Comparison of ENCODE assay signal across 1 cellular context in the genomic region with DNA sequence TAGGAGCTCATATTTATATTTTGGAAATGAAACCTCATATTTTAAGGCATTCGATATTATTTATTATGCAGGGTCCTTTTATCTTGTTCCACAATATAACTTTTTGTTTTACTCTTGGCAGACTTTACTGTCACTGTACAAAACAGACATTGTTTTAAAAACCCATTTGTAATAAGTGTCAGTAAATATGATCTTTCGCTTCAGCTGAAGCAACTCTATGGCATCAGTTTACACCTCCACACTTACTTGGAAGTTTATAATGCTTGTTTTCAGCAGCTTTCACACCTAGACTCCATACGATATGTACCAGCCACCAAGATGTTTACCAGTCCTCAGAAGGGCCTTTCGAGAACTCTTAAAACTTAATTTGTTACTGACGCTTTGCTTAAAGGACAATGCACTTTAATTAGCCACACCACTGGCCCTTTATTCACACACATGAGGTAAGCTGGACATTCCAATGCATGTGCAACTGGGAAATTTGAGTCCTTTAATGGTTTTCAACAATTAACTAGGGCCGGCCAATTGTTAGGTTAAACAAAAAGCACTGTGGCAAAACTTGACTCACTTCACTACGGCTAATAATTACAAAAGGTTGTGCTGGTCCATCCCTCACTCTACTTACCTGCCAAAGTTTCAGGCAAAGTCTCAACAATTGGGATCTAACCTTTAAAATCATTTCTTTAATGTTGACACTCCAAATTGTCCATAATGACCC.
TF ChIP-seq lines count a peak whose summit lies in the region.

No MANE protein-coding gene starts in this region.

TF ChIP-seq in GM12878, 131 proteins besides CTCF, POLR2A, EP300 and RAD21 (continued from another document):
- TF ChIP-seq, protein P1, sequence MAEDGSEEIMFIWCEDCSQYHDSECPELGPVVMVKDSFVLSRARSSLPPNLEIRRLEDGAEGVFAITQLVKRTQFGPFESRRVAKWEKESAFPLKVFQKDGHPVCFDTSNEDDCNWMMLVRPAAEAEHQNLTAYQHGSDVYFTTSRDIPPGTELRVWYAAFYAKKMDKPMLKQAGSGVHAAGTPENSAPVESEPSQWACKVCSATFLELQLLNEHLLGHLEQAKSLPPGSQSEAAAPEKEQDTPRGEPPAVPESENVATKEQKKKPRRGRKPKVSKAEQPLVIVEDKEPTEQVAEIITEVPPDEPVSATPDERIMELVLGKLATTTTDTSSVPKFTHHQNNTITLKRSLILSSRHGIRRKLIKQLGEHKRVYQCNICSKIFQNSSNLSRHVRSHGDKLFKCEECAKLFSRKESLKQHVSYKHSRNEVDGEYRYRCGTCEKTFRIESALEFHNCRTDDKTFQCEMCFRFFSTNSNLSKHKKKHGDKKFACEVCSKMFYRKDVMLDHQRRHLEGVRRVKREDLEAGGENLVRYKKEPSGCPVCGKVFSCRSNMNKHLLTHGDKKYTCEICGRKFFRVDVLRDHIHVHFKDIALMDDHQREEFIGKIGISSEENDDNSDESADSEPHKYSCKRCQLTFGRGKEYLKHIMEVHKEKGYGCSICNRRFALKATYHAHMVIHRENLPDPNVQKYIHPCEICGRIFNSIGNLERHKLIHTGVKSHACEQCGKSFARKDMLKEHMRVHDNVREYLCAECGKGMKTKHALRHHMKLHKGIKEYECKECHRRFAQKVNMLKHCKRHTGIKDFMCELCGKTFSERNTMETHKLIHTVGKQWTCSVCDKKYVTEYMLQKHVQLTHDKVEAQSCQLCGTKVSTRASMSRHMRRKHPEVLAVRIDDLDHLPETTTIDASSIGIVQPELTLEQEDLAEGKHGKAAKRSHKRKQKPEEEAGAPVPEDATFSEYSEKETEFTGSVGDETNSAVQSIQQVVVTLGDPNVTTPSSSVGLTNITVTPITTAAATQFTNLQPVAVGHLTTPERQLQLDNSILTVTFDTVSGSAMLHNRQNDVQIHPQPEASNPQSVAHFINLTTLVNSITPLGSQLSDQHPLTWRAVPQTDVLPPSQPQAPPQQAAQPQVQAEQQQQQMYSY (CRISPR knock-in tag; IDR thresholded peaks at IDR 0.05), result no peak
TF ChIP-seq in GM12878: peak in this region for 0.
